ENCODE assay signal across 23 cellular contexts in the genomic region with DNA sequence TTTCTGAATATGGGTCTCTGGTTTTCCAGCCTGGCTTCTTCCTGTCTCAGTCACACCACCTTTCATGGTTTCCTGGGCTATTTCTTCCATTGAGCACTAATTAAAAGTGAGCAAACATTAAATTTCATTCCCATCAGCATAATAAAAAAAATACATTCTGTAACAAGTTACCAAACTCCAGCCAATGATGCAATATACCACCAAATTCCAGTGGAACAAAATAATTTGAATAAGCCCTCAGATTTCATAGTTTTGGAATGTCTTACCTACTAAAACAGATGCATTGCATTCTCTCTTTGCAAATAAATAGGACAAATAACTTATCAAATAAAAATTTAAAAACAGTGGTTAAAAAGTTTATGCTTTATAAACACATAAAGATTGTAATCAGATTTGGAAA.
DNase-seq lines count a peak whose midpoint lies in the region; ATAC-seq and TF ChIP-seq lines count a peak whose summit lies in the region.
"Had no signal": no experiment of that assay in that cellular context is flagged by ENCODE, and none has a peak within 500 bp of the region (broad histone marks: within the 10 kb centered on the region; RNA-seq: fewer than 3 reads in every experiment).

No MANE protein-coding gene starts in this region.

- DNase-seq in AG10803 (ENCODE audit: low read depth) (peak; percentile 88), GM03348 (ENCODE audit: low spot score) (peak; percentile 56), M059J (ENCODE audit: low read depth) (peak; percentile 7), fibroblast of gingiva (ENCODE audit: low read depth) (peak; percentile 61), NCI-H82 (lab: John Stamatoyannopoulos, UW) (no peak), AML-193 (lab: John Stamatoyannopoulos, UW) (no peak), GF-D8 (lab: John Stamatoyannopoulos, UW) (no peak)
- DNase-seq: Calu3; CD8-positive, alpha-beta memory T cell; DMS153; GOT3; KBM-7; NCI-H1092 treated with DMSO at 0.1 percent for 48 hours; NCI-H146; NCI-H2029; NCI-H2227 treated with DMSO at 0.1 percent for 48 hours; NCI-H510A; SHP77 treated with DMSO at 0.1 percent for 48 hours; T-cell had no signal

- no peak for TF ChIP-seq CTCF in AG10803 (conservative IDR thresholded peaks at IDR 0.05; ENCODE audit: low read length)

- no peak overlapping the region for H3K4me3 ChIP-seq in AG10803 (ENCODE audit: low read length)
- H3K4me3 ChIP-seq: A549, GM12878, SK-N-MC had no signal

- no peak for ATAC-seq in HG02798 (IDR thresholded peaks at IDR 0.05; ENCODE audit: poor library complexity, unreplicated experiment)
- ATAC-seq: A549, GM12878, T-cell had no signal

Comparison
In these comparisons a context has a peak if more than half of its experiments do, and no peak if none do; other contexts are left out.
1. DNase-seq: peak in AG10803 (single experiment), GM03348 (single experiment), M059J (single experiment) and fibroblast of gingiva (single experiment); none in NCI-H82 (single experiment), AML-193 (0 of 2) and GF-D8 (single experiment).